Comparison of ENCODE assay signal across 18 cellular contexts in genomic region chr3:69881756-69882428, GRCh38.
DNase-seq lines count a peak whose midpoint lies in the region; ATAC-seq, FAIRE-seq and TF ChIP-seq lines count a peak whose summit lies in the region.
"Had no signal": no experiment of that assay in that cellular context is flagged by ENCODE, and none has a peak within 500 bp of the region (broad histone marks: within the 10 kb centered on the region; RNA-seq: fewer than 3 reads in every experiment).

No MANE protein-coding gene starts in this region.

- POLR2A ChIA-PET in A549 (lab: Yijun Ruan, JAX), result no interaction called here

- TF ChIP-seq POLR2A in A549 (IDR thresholded peaks at IDR 0.05; ENCODE audit: low read length), result no peak

- H3K4me2 ChIP-seq in A549, result peak overlapping the region; percentile 63
- H3K4me2 ChIP-seq: BLaER1, GM23338 had no signal

- H3K27ac ChIP-seq in A549, result peak overlapping the region; percentile 74 to 76
- H3K27ac ChIP-seq: 22Rv1, BLaER1, HL-60 had no signal

- no peaks in the 10 kb centered on the region for H3K4me1 Mint-ChIP-seq in nephron
- H3K4me1 Mint-ChIP-seq: CD4-positive, alpha-beta memory T cell had no signal

- H3K27ac Mint-ChIP-seq in nephron, result peak overlapping the region in 2 of 3 experiments; percentile 38 to 63
- H3K27ac Mint-ChIP-seq: CD14-positive monocyte; CD4-positive, alpha-beta memory T cell; GM23338 had no signal

- intact Hi-C loops in left colon (cut with DNase I, micrococcal nuclease), result no loop called here

- no peak for TF ChIP-seq RAD21 in A549 (conservative IDR thresholded peaks at IDR 0.05 in 1 of 2, IDR thresholded peaks at IDR 0.05 in 1 of 2)

- CTCF ChIA-PET in A549 (lab: Yijun Ruan, JAX), result interaction anchor here (0.5 to 0.8 kb wide), 2 partner anchors 90 to 191 kb away, joined by 3 read pairs; no protein-coding TSS in a partner anchor

- no peak overlapping the region for H3K4me3 Mint-ChIP-seq in nephron
- H3K4me3 Mint-ChIP-seq: CD14-positive monocyte; CD4-positive, alpha-beta memory T cell; GM23338 had no signal

- no peaks in the 10 kb centered on the region for H3K9me3 Mint-ChIP-seq in nephron
- H3K9me3 Mint-ChIP-seq: CD4-positive, alpha-beta memory T cell; GM23338 had no signal

- WGBS in A549 (ENCODE audit: missing lambda C conversion rate), result 5% methylated on average over 5 of the region's 5 CpGs

- no peaks in the 10 kb centered on the region for H3K27me3 Mint-ChIP-seq in nephron (ENCODE audit: low read depth)
- H3K27me3 Mint-ChIP-seq: CD4-positive, alpha-beta memory T cell had no signal

- no peaks in the 10 kb centered on the region for H3K36me3 Mint-ChIP-seq in nephron (ENCODE audit: low read depth)
- H3K36me3 Mint-ChIP-seq: CD4-positive, alpha-beta memory T cell had no signal

- H3K4me1 ChIP-seq in A549, result peaks cover 67% of the 10 kb centered on the region
- H3K4me1 ChIP-seq: BLaER1 had no signal

- no peak for TF ChIP-seq EP300 in A549 (IDR thresholded peaks at IDR 0.05)

- TF ChIP-seq CTCF in A549 (IDR thresholded peaks at IDR 0.05) (no peak), nephron (IDR thresholded peaks at IDR 0.05; ENCODE audit: unreplicated experiment in 3 of 3) (no peak)

- FAIRE-seq in A549 (lab: Jason Lieb, UNC), result no peak
- FAIRE-seq: K562 had no signal

- H3K4me3 ChIP-seq in A549, result peak overlapping the region; percentile 25; the same call in 1 of the 3 replicates
- H3K4me3 ChIP-seq: BLaER1, GM23338, K562 had no signal

- ATAC-seq in A549, result peak in 1 of 2 experiments; percentile 32; a peak in 1 of 6 replicates
- no peak for ATAC-seq in left lobe of liver
- no peak for ATAC-seq in left colon
- ATAC-seq: GM23338, K562 had no signal

- no peaks in the 10 kb centered on the region for H3K9me3 ChIP-seq in A549
- H3K9me3 ChIP-seq: BLaER1 had no signal

- DNase-seq in A549 (ENCODE audit: low read depth in 1 of 2, low spot score in 1 of 2) (no peak), NAMALWA (ENCODE audit: low spot score) (peak; percentile 6), germinal center (ENCODE audit: low spot score) (peak; percentile 9), T-helper 1 cell (no peak), left lobe of liver (ENCODE audit: low spot score) (no peak), left colon (no peak)
- no peak for DNase-seq in activated effector memory CD4-positive, alpha-beta T cell treated with Interleukin-2 at 50 U/mL for 16 hours
- DNase-seq: CD4-positive, alpha-beta memory T cell; DMS79 treated with DMSO at 0.1 percent for 48 hours; EL; H7 had no signal

TF ChIP-seq in A549, 52 proteins besides CTCF, POLR2A, EP300 and RAD21:
- TF ChIP-seq NFE2L2 (conservative IDR thresholded peaks at IDR 0.05; ENCODE audit: low read length) (no peak), E2F6 (IDR thresholded peaks at IDR 0.05; ENCODE audit: borderline replicate concordance, low read depth) (no peak), REST (IDR thresholded peaks at IDR 0.05) (no peak), EHMT2 (IDR thresholded peaks at IDR 0.05; ENCODE audit: low read depth) (no peak), ELK1 (IDR thresholded peaks at IDR 0.05; ENCODE audit: low read depth, low read length) (no peak), KDM1A (IDR thresholded peaks at IDR 0.05; ENCODE audit: low read depth) (no peak), HOXB13 (CRISPR knock-in tag; IDR thresholded peaks at IDR 0.05; ENCODE audit: low read depth) (no peak), SREBF2 (IDR thresholded peaks at IDR 0.05) (no peak), SMC3 (IDR thresholded peaks at IDR 0.05) (no peak), BCL3 (IDR thresholded peaks at IDR 0.05) (no peak)

Comparison
In these comparisons a context has a peak if more than half of its experiments do, and no peak if none do; other contexts are left out.
1. DNase-seq: peak in NAMALWA (single experiment) and germinal center (single experiment); none in A549 (0 of 2), activated effector memory CD4-positive, alpha-beta T cell treated with Interleukin-2 at 50 U/mL for 16 hours (single experiment), T-helper 1 cell (0 of 5), left lobe of liver (single experiment) and left colon (0 of 2).